1 cellular context compared by ENCODE assay signal in genomic region chr10:34826221-34826620, GRCh38.
TF ChIP-seq lines count a peak whose summit lies in the region.

No MANE protein-coding gene starts in this region.

TF ChIP-seq in GM12878, 131 proteins besides CTCF, POLR2A, EP300 and RAD21 (continued from another document):
- TF ChIP-seq ZNF592 (IDR thresholded peaks at IDR 0.05), result no peak
- TF ChIP-seq SMAD5 (IDR thresholded peaks at IDR 0.05; ENCODE audit: low read depth), result no peak
TF ChIP-seq in GM12878: peak in this region for 0.
